20 cellular contexts compared by ENCODE assay signal in the genomic region with DNA sequence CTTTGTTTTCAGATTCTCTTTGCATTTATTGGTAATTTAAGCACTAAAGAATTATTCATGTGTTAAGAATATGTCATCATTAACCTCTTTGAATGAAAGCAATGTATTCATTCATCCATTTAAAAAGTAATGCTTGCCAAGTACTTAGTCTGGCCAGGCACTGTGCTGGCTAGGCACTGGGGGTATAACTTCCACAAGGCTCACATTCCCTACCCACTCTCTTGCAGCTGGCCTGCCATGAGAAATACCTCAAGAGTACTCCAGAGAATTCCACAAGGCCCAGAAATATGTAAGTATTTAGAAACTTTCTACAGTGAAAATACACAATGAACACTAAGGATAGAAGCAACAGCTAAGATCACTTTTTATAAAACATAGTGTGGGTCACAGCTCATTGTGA. TPM values are rescaled to one million over a fixed set of nuclear protein-coding genes. Genes with fewer than 3 reads are reported as not detected.
A peak's percentile ranks its signal among the peaks of the same experiment; 100 is the strongest.
DNase-seq lines count a peak whose midpoint lies in the region; ATAC-seq and TF ChIP-seq lines count a peak whose summit lies in the region.
"Had no signal": no experiment of that assay in that cellular context is flagged by ENCODE, and none has a peak within 500 bp of the region (broad histone marks: within the 10 kb centered on the region; RNA-seq: fewer than 3 reads in every experiment).

No MANE protein-coding gene starts in this region.

- H3K27ac ChIP-seq in left lung = no peak overlapping the region
- no peak overlapping the region for H3K27ac ChIP-seq in upper lobe of right lung
- H3K27ac ChIP-seq: 22Rv1; A549; BLaER1 treated with 17β-estradiol and CSF1 and Interleukin-3, amounts not matched to agents 10 nM and 100 nM; C4-2B had no signal

- peak; percentile 7 for DNase-seq in NCI-H446 treated with DMSO at 0.1 percent for 48 hours (lab: John Stamatoyannopoulos, UW)
- DNase-seq in NCI-H446 (lab: John Stamatoyannopoulos, UW) = no peak
- peak; percentile 4 for DNase-seq in astrocyte of the hippocampus (ENCODE audit: low read depth, low spot score)
- no peak for DNase-seq in left lung
- no peak for DNase-seq in upper lobe of right lung
- DNase-seq in iPS-NIHi7 (ENCODE audit: extremely low spot score) = no peak
- DNase-seq: AML-193; Caco-2; Calu3; CD4-positive, alpha-beta T cell; CD8-positive, alpha-beta T cell; DMS79 treated with DMSO at 0.1 percent for 48 hours; GF-D8 had no signal

- peak; percentile 44 for ATAC-seq in left lung
- ATAC-seq in upper lobe of right lung = peak; percentile 60
- no peak for ATAC-seq in HG03432 (IDR thresholded peaks at IDR 0.05; ENCODE audit: unreplicated experiment)
- no peak for ATAC-seq in GM18909 (IDR thresholded peaks at IDR 0.05; ENCODE audit: poor library complexity, unreplicated experiment)
- ATAC-seq: A549; CD8-positive, alpha-beta T cell had no signal

- no peak overlapping the region for H3K4me3 ChIP-seq in left lung
- H3K4me3 ChIP-seq in upper lobe of right lung = no peak overlapping the region
- H3K4me3 ChIP-seq: A549; BLaER1 treated with 17β-estradiol and CSF1 and Interleukin-3, amounts not matched to agents 10 nM and 100 nM had no signal

- H3K36me3 ChIP-seq in left lung = no peaks in the 10 kb centered on the region
- no peaks in the 10 kb centered on the region for H3K36me3 ChIP-seq in upper lobe of right lung

- H3K4me1 ChIP-seq in left lung (no peaks in the 10 kb centered on the region), upper lobe of right lung (no peaks in the 10 kb centered on the region)
- H3K4me1 ChIP-seq: A549; BLaER1 treated with 17β-estradiol and CSF1 and Interleukin-3, amounts not matched to agents 10 nM and 100 nM; Caco-2 had no signal

- H3K9me3 ChIP-seq in left lung (peaks cover 0 to 90% of the 10 kb centered on the region in 2 donors), upper lobe of right lung (peaks cover 13% of the 10 kb centered on the region)

- intact Hi-C loops in left lung (cut with DNase I) = no loop called here
- intact Hi-C loops in upper lobe of right lung (cut with DNase I) = no loop called here

- TF ChIP-seq CTCF in left lung (IDR thresholded peaks at IDR 0.05) (no peak), upper lobe of right lung (IDR thresholded peaks at IDR 0.05) (no peak)

- H3K27me3 ChIP-seq in left lung (no peaks in the 10 kb centered on the region), upper lobe of right lung (no peaks in the 10 kb centered on the region)
- H3K27me3 ChIP-seq: BLaER1 treated with 17β-estradiol and CSF1 and Interleukin-3, amounts not matched to agents 10 nM and 100 nM had no signal

RNA-seq across cellular contexts. Expression of gene ZNF300, which starts 25.4 kb away (rescaled TPM):
- total RNA-seq in left lung = 1 to 10 TPM; 3.0 to 4.1 TPM
- total RNA-seq in upper lobe of right lung = 1.8 TPM

RNA-seq across cellular contexts. Expression of gene IRGM, which starts 33.0 kb away (rescaled TPM):
- not detected for total RNA-seq in left lung
- not detected for total RNA-seq in upper lobe of right lung
- total RNA-seq: A172, Calu3 had no signal

Comparison
In these comparisons a context has a peak if more than half of its experiments do, and no peak if none do; other contexts are left out.
1. DNase-seq: peak in NCI-H446 treated with DMSO at 0.1 percent for 48 hours (single experiment) and astrocyte of the hippocampus (single experiment); none in NCI-H446 (0 of 2), left lung (0 of 2), upper lobe of right lung (single experiment) and iPS-NIHi7 (single experiment).
2. ATAC-seq: peak in left lung (single experiment) and upper lobe of right lung (single experiment); none in HG03432 (single experiment) and GM18909 (single experiment).